Comparison of ENCODE assay signal across 24 cellular contexts in genomic region chr4:126798214-126798613, GRCh38.
"Had no signal": no experiment of that assay in that cellular context is flagged by ENCODE, and none has a peak within 500 bp of the region (broad histone marks: within the 10 kb centered on the region; RNA-seq: fewer than 3 reads in every experiment).

No MANE protein-coding gene starts in this region.

- H3K27ac ChIP-seq: left ventricle myocardium inferior, ovary, right atrium auricular region, skin epidermis, spleen, suprapubic skin, thoracic aorta, tibial artery, upper lobe of right lung had no signal

- FAIRE-seq: urothelium cell line had no signal

- H3K27ac Mint-ChIP-seq: mesothelial cell of epicardium; naive B cell; natural killer cell treated with Interleukin-12 subunit alpha and Interleukin-12 subunit beta and Interleukin-15 and Interleukin-18, amount 100 ng/mL, for 72 hours; progenitor cell of endocrine pancreas; stimulated activated effector memory CD8-positive, alpha-beta T cell treated with anti-CD3 and anti-CD28 coated beads, Interleukin-12 subunit alpha, Interleukin-12 subunit beta, amount 100 ng/mL, for 72 hours; stimulated activated naive CD8-positive, alpha-beta T cell treated with anti-CD3 and anti-CD28 coated beads, Interleukin-15, Interleukin-2, amounts not matched to agents 100 ng/mL and 50 ng/mL, for 24 hours had no signal

- DNase-seq: islet precursor cell; left ventricle myocardium inferior; mesendoderm; naive B cell; ovary; spleen; stimulated activated CD4-positive, alpha-beta T cell treated with anti-CD3 and anti-CD28 coated beads, Interleukin-4, amount 100 ng/mL, for 24 hours; stimulated activated naive CD4-positive, alpha-beta T cell; tibial artery; trophoblast cell; upper lobe of right lung had no signal

- H3K4me1 Mint-ChIP-seq: naive B cell; stimulated activated effector memory CD8-positive, alpha-beta T cell treated with anti-CD3 and anti-CD28 coated beads, Interleukin-12 subunit alpha, Interleukin-12 subunit beta, amount 100 ng/mL, for 72 hours had no signal

- H3K4me3 Mint-ChIP-seq: mesothelial cell of epicardium; naive B cell; natural killer cell treated with Interleukin-12 subunit alpha and Interleukin-12 subunit beta and Interleukin-15 and Interleukin-18, amount 100 ng/mL, for 72 hours; stimulated activated effector memory CD8-positive, alpha-beta T cell treated with anti-CD3 and anti-CD28 coated beads, Interleukin-12 subunit alpha, Interleukin-12 subunit beta, amount 100 ng/mL, for 72 hours; stimulated activated naive CD8-positive, alpha-beta T cell treated with anti-CD3 and anti-CD28 coated beads, Interleukin-15, Interleukin-2, amounts not matched to agents 100 ng/mL and 50 ng/mL, for 24 hours had no signal

- H3K4me1 ChIP-seq: left ventricle myocardium inferior, right atrium auricular region, spleen, tibial artery, upper lobe of right lung had no signal

- H3K4me2 ChIP-seq: hepatocyte had no signal

- H3K79me2 ChIP-seq: hepatocyte had no signal

- ATAC-seq: natural killer cell treated with Interleukin-12 subunit alpha and Interleukin-12 subunit beta and Interleukin-15 and Interleukin-18, amount 100 ng/mL, for 72 hours; sciatic nerve; stimulated activated effector memory CD8-positive, alpha-beta T cell treated with anti-CD3 and anti-CD28 coated beads, Interleukin-12 subunit alpha, Interleukin-12 subunit beta, amount 100 ng/mL, for 72 hours; upper lobe of right lung had no signal

- H3K27me3 ChIP-seq: hepatocyte, ovary, right atrium auricular region, spleen, suprapubic skin, tibial artery, upper lobe of right lung had no signal

- H3K36me3 Mint-ChIP-seq: mesothelial cell of epicardium; naive B cell; natural killer cell treated with Interleukin-12 subunit alpha and Interleukin-12 subunit beta and Interleukin-15 and Interleukin-18, amount 100 ng/mL, for 72 hours; stimulated activated effector memory CD8-positive, alpha-beta T cell treated with anti-CD3 and anti-CD28 coated beads, Interleukin-12 subunit alpha, Interleukin-12 subunit beta, amount 100 ng/mL, for 72 hours had no signal

- H3K9me3 Mint-ChIP-seq: mesothelial cell of epicardium; naive B cell; stimulated activated effector memory CD8-positive, alpha-beta T cell treated with anti-CD3 and anti-CD28 coated beads, Interleukin-12 subunit alpha, Interleukin-12 subunit beta, amount 100 ng/mL, for 72 hours; stimulated activated naive CD8-positive, alpha-beta T cell treated with anti-CD3 and anti-CD28 coated beads, Interleukin-15, Interleukin-2, amounts not matched to agents 100 ng/mL and 50 ng/mL, for 24 hours had no signal

- H3K36me3 ChIP-seq: left ventricle myocardium inferior, ovary, right atrium auricular region, spleen, suprapubic skin, thoracic aorta, tibial artery, upper lobe of right lung had no signal

- H2AFZ ChIP-seq: hepatocyte had no signal

- H3K9me3 ChIP-seq: left ventricle myocardium inferior, ovary, right atrium auricular region, spleen, suprapubic skin, thoracic aorta, tibial artery, upper lobe of right lung had no signal

- H3K4me3 ChIP-seq: hepatocyte, left ventricle myocardium inferior, lung, ovary, right atrium auricular region, skin epidermis, spleen, suprapubic skin, thoracic aorta, tibial artery, upper lobe of right lung had no signal

- H3K27me3 Mint-ChIP-seq: naive B cell; natural killer cell treated with Interleukin-12 subunit alpha and Interleukin-12 subunit beta and Interleukin-15 and Interleukin-18, amount 100 ng/mL, for 72 hours; progenitor cell of endocrine pancreas; stimulated activated naive CD8-positive, alpha-beta T cell treated with anti-CD3 and anti-CD28 coated beads, Interleukin-15, Interleukin-2, amounts not matched to agents 100 ng/mL and 50 ng/mL, for 24 hours had no signal
